ENCODE assay signal across 12 cellular contexts in the genomic region with DNA sequence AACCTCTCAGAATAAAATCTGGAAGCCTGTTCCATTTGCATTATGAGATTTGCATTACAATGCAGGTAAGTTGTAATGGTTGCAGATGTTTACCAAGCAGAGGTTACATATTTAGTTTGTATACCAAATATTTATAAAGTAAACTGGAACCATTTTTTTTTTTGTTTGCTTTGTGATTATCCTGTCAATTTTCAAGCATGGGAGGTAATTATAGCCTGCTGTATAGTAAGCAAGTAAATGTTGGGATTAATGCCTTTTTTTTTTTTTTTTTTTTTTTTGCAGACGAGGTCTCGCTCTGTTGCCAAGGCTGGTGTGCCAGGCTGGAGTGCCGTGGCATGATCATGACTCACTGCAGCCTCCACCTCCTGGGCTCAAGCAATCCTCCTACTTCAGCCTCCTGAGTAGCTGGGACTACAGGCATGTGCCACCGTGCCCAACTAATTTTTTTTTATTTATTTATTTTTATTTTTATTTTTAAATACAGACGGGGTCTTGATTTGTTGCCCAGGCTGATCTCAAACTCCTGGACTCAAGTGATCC. TPM values are rescaled to one million over a fixed set of nuclear protein-coding genes. Genes with fewer than 3 reads are reported as not detected.
DNase-seq lines count a peak whose midpoint lies in the region; ATAC-seq, FAIRE-seq and TF ChIP-seq lines count a peak whose summit lies in the region.
"Had no signal": no experiment of that assay in that cellular context is flagged by ENCODE, and none has a peak within 500 bp of the region (broad histone marks: within the 10 kb centered on the region; RNA-seq: fewer than 3 reads in every experiment).

No MANE protein-coding gene starts in this region.

- 18 to 27% methylated on average over 5 of the region's 5 CpGs for WGBS in body of pancreas, 2 donors
- WGBS in pancreas, 2 donors: 25 to 34% methylated on average over 5 of the region's 5 CpGs

- ATAC-seq in body of pancreas: no peak
- peak in 3 of 4 donors; percentile 8 to 9 (median 8) for ATAC-seq in pancreas
- ATAC-seq in HG03039 (IDR thresholded peaks at IDR 0.05; ENCODE audit: unreplicated experiment): no peak
- no peak for ATAC-seq in HG03354 (IDR thresholded peaks at IDR 0.05; ENCODE audit: poor library complexity, severe bottlenecking, unreplicated experiment)

- in situ Hi-C loops in HAP-1 (cut with MboI; ENCODE audit: low sequenced_read_pairs): no loop called here

- no peak for TF ChIP-seq POLR2A in body of pancreas (IDR thresholded peaks at IDR 0.05)

- intact Hi-C loops in body of pancreas (cut with DNase I) (no loop called here), pancreas (cut with DNase I) (no loop called here)

- peaks cover 87% of the 10 kb centered on the region for H3K4me1 ChIP-seq in body of pancreas
- peaks cover 49 to 84% (median 56%) of the 10 kb centered on the region in 3 donors for H3K4me1 ChIP-seq in pancreas
- H3K4me1 ChIP-seq in HAP-1: peaks cover 24% of the 10 kb centered on the region

- no peaks in the 10 kb centered on the region for H3K9me3 ChIP-seq in body of pancreas
- no peaks in the 10 kb centered on the region for H3K9me3 ChIP-seq in pancreas
- no peaks in the 10 kb centered on the region for H3K9me3 ChIP-seq in HAP-1
- H3K9me3 ChIP-seq: MG63, SK-N-SH had no signal

- no peak for FAIRE-seq in pancreas (lab: Jason Lieb, UNC)

- DNase-seq in DMS53 (lab: John Stamatoyannopoulos, UW): peak; percentile 92
- peak; percentile 12 for DNase-seq in NCI-H1436 (lab: John Stamatoyannopoulos, UW)
- peak; percentile 32 to 66 (median 41) for DNase-seq in body of pancreas
- peak in 4 of 6 donors; percentile 14 to 44 (median 36) for DNase-seq in pancreas
- DNase-seq in NCI-H510A (lab: John Stamatoyannopoulos, UW): no peak
- no peak for DNase-seq in HAP-1 (ENCODE audit: low spot score in 2 of 2)
- DNase-seq: DND-41, kidney glomerular epithelial cell, MG63, SK-N-SH had no signal

- H3K36me3 ChIP-seq in body of pancreas (replicated peaks in 1 of 2; ENCODE audit: insufficient read depth in 1 of 2, low read depth in 2 of 2) (no peaks in the 10 kb centered on the region), pancreas (no peaks in the 10 kb centered on the region), HAP-1 (replicated peaks) (peaks cover 5% of the 10 kb centered on the region)

- H3K27ac ChIP-seq in body of pancreas (peak overlapping the region in 3 of 4 donors; percentile 43 to 81 (median 77)), pancreas (peak overlapping the region in 2 of 4 donors; percentile 60 to 66)

- H3K4me3 ChIP-seq in body of pancreas (no peak overlapping the region), pancreas (no peak overlapping the region), HAP-1 (no peak overlapping the region)
- H3K4me3 ChIP-seq: MG63 had no signal

- TF ChIP-seq CTCF in body of pancreas (IDR thresholded peaks at IDR 0.05): no peak
- no peak for TF ChIP-seq CTCF in pancreas (IDR thresholded peaks at IDR 0.05)

- H3K27me3 ChIP-seq in body of pancreas (no peaks in the 10 kb centered on the region), pancreas (no peaks in the 10 kb centered on the region), HAP-1 (ENCODE audit: low read depth) (no peaks in the 10 kb centered on the region)
- H3K27me3 ChIP-seq: MG63 had no signal

RNA-seq across cellular contexts. Expression of gene NFYC, which starts 21.0 kb away (rescaled TPM):
- 10 to 100 TPM; 37.2 to 44.9 TPM for total RNA-seq in body of pancreas
- total RNA-seq in pancreas: 10 to 100 TPM; 23.0 to 39.6 (median 28.2) TPM
- polyA plus RNA-seq in pancreas: 10 to 100 TPM; 21.3 to 33.8 TPM

RNA-seq across cellular contexts. Expression of gene RIMS3, which starts 47.0 kb away (rescaled TPM):
- total RNA-seq in body of pancreas: 1 to 10 TPM in 1 of 2 donors, under 1 TPM in 1; 0.66 to 2.1 TPM
- total RNA-seq in pancreas: 1 to 10 TPM in 1 of 6 donors, under 1 TPM in 5; 0.55 to 2.7 (median 0.77) TPM
- polyA plus RNA-seq in pancreas: under 1 TPM; 0.49 to 0.54 TPM

Comparison
In these comparisons a context has a peak if more than half of its experiments do, and no peak if none do; other contexts are left out.
1. DNase-seq: peak in DMS53 (single experiment), NCI-H1436 (single experiment), body of pancreas (4 of 4) and pancreas (4 of 6); none in NCI-H510A (single experiment) and HAP-1 (0 of 2).
2. ATAC-seq: peak in pancreas (3 of 4); none in body of pancreas (single experiment), HG03039 (single experiment) and HG03354 (single experiment).